Comparison of ENCODE assay signal across 1 cellular context in the genomic region with DNA sequence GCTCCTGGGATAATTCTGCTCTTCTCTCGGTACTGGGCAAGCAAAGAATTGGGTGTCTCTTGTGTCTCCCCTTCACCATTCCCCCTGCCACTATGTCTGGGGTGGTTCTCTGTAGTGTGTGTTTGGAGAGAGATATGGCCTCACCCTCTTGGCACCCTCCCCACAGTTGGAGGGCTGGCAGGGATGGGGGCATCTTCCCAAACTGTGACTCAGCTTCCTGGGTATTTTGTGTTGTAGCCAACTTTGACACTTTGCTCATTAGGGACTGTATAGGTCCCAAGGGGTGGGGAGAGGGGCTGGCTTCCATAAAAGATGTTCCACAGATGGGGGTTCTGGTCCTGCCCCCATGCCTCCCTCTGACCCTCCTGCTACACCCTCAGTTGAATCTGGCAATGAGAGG.
TF ChIP-seq lines count a peak whose summit lies in the region.

No MANE protein-coding gene starts in this region.

TF ChIP-seq in A549, 52 proteins besides CTCF, POLR2A, EP300 and RAD21:
- TF ChIP-seq RNF2 (IDR thresholded peaks at IDR 0.05; ENCODE audit: borderline replicate concordance, low read depth): no peak
- no peak for TF ChIP-seq ESRRA (IDR thresholded peaks at IDR 0.05; ENCODE audit: borderline replicate concordance, low read length)
- TF ChIP-seq JUN (IDR thresholded peaks at IDR 0.05): no peak
- TF ChIP-seq, protein P1, sequence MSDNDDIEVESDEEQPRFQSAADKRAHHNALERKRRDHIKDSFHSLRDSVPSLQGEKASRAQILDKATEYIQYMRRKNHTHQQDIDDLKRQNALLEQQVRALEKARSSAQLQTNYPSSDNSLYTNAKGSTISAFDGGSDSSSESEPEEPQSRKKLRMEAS (IDR thresholded peaks at IDR 0.05): no peak
- TF ChIP-seq, protein P2, sequence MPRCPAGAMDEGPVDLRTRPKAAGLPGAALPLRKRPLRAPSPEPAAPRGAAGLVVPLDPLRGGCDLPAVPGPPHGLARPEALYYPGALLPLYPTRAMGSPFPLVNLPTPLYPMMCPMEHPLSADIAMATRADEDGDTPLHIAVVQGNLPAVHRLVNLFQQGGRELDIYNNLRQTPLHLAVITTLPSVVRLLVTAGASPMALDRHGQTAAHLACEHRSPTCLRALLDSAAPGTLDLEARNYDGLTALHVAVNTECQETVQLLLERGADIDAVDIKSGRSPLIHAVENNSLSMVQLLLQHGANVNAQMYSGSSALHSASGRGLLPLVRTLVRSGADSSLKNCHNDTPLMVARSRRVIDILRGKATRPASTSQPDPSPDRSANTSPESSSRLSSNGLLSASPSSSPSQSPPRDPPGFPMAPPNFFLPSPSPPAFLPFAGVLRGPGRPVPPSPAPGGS (IDR thresholded peaks at IDR 0.05): no peak
- no peak for TF ChIP-seq ZSCAN20 (CRISPR knock-in tag; IDR thresholded peaks at IDR 0.05)
- TF ChIP-seq RCOR1 (IDR thresholded peaks at IDR 0.05; ENCODE audit: low read depth, low read length): no peak
- no peak for TF ChIP-seq CHD4 (IDR thresholded peaks at IDR 0.05; ENCODE audit: borderline replicate concordance)
- no peak for TF ChIP-seq ZNF302 (CRISPR knock-in tag; IDR thresholded peaks at IDR 0.05)
- no peak for TF ChIP-seq HOXB5 (CRISPR knock-in tag; IDR thresholded peaks at IDR 0.05)
- no peak for TF ChIP-seq CHD2 (IDR thresholded peaks at IDR 0.05; ENCODE audit: low read length, partially characterized antibody)
- TF ChIP-seq HEYL (CRISPR knock-in tag; IDR thresholded peaks at IDR 0.05): no peak
- TF ChIP-seq KDM5A (IDR thresholded peaks at IDR 0.05): no peak
